ENCODE assay signal across 21 cellular contexts in the genomic region with DNA sequence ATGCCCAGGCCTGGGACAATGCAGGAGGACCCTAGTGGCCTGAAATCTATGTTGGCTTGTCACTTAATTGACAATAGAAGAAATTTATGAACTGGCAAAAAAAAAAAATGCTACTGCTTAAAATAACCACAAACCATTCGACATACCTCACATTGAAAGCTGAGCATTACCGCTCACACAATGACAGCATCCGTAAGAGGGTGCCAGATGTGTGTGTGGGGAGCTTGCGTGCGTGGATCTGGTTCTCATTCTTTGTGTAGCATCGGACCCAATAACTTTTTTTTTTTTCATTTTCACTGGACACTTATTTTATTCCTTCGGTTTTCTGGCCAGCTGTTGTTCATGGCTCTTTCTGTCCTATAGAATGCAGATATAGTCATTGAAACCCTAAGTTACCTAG.
"Had no signal": no experiment of that assay in that cellular context is flagged by ENCODE, and none has a peak within 500 bp of the region (broad histone marks: within the 10 kb centered on the region; RNA-seq: fewer than 3 reads in every experiment).

No MANE protein-coding gene starts in this region.

- ATAC-seq: effector memory CD8-positive, alpha-beta T cell; esophagus mucosa; foreskin keratinocyte; gastrocnemius medialis; gastroesophageal sphincter; heart left ventricle; heart right ventricle had no signal

- H3K27ac Mint-ChIP-seq: dendritic cell treated with granulocyte-macrophage colony-stimulating factor and Interleukin-4, amounts not matched to agents 40 ng/mL and 50 ng/mL, for 4 days; effector memory CD8-positive, alpha-beta T cell; endodermal cell had no signal

- H3K9me3 Mint-ChIP-seq: dendritic cell treated with granulocyte-macrophage colony-stimulating factor and Interleukin-4, amounts not matched to agents 40 ng/mL and 50 ng/mL, for 4 days; effector memory CD8-positive, alpha-beta T cell; endodermal cell had no signal

- H3K4me3 Mint-ChIP-seq: dendritic cell treated with granulocyte-macrophage colony-stimulating factor and Interleukin-4, amounts not matched to agents 40 ng/mL and 50 ng/mL, for 4 days; effector memory CD8-positive, alpha-beta T cell; endodermal cell had no signal

- DNase-seq: colonic mucosa; cortex of kidney; dermis blood vessel endothelial cell; dorsolateral prefrontal cortex; effector CD4-positive, alpha-beta T cell; effector CD8-positive, alpha-beta T cell; effector memory CD4-positive, alpha-beta T cell; effector memory CD8-positive, alpha-beta T cell; endodermal cell; erythroblast; esophagus squamous epithelium; foreskin fibroblast; foreskin keratinocyte; foreskin melanocyte; gastrocnemius medialis; glutamatergic neuron; heart left ventricle; heart right ventricle had no signal

- H3K4me1 Mint-ChIP-seq: endodermal cell had no signal
